Comparison of ENCODE assay signal across 12 cellular contexts in the genomic region with DNA sequence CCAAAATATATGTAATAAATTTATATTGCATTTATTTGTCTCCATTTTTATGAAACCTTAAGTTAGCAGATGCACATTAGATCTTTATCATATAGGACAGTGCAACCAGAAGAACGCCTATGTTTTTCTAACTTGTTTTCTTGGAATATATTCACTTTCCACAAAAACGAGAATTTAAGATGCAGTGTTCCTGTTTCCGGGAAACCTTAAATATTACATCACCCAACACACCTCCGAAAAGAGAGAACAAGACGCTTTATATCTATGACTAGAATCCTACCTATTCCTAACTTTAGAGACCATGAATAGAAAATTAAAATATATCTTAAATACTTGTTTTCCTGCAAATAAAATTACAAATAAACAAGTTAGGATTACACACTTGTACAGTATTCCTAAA. TPM values are rescaled to one million over a fixed set of nuclear protein-coding genes. Genes with fewer than 3 reads are reported as not detected.
A peak's percentile ranks its signal among the peaks of the same experiment; 100 is the strongest.
DNase-seq lines count a peak whose midpoint lies in the region; ATAC-seq, FAIRE-seq and TF ChIP-seq lines count a peak whose summit lies in the region.
"Had no signal": no experiment of that assay in that cellular context is flagged by ENCODE, and none has a peak within 500 bp of the region (broad histone marks: within the 10 kb centered on the region; RNA-seq: fewer than 3 reads in every experiment).

No MANE protein-coding gene starts in this region.

- H2BK5ac ChIP-seq in mesendoderm (ENCODE audit: low read length) = no peak overlapping the region

- RAD21 ChIA-PET in HCT116 (lab: Charles Lee; ENCODE audit: low non-redundant PET in 1 of 2, low total read pairs in 2 of 2, uncharacterized antibody in 2 of 2, unreplicated experiment in 2 of 2) = no interaction called here

- CTCF ChIA-PET in HCT116 (lab: Charles Lee) = no interaction called here
- CTCF ChIA-PET in activated CD4-positive, alpha-beta memory T cell treated with anti-CD3 and anti-CD28 coated beads, Interleukin-2, amount 10 ng/mL, durations not matched to agents 7 days and 5 days (lab: Charles Lee) = interaction anchor here (1.2 to 1.9 kb wide), 4 partner anchors 14 to 81 kb away, joined by 3 to 15 read pairs (median 6); no protein-coding TSS in a partner anchor

- H3K79me2 ChIP-seq in HCT116 (ENCODE audit: insufficient read depth, low read length) (peaks cover 66% of the 10 kb centered on the region), mesendoderm (ENCODE audit: control insufficient read depth, insufficient read depth, low read length) (peaks cover 33% of the 10 kb centered on the region)

- no peak for TF ChIP-seq CTCF in HCT116 (IDR thresholded peaks at IDR 0.05 in 2 of 3, conservative IDR thresholded peaks at IDR 0.05 in 1 of 3; ENCODE audit: borderline replicate concordance in 1 of 3, insufficient read depth in 1 of 3, low read depth in 2 of 3, low read length in 2 of 3)

- no peaks in the 10 kb centered on the region for H3K9me3 Mint-ChIP-seq in activated CD4-positive, alpha-beta memory T cell treated with anti-CD3 and anti-CD28 coated beads, Interleukin-2, amount 10 ng/mL, durations not matched to agents 7 days and 5 days
- H3K9me3 Mint-ChIP-seq in immature natural killer cell = no peaks in the 10 kb centered on the region

- POLR2A ChIA-PET in HCT116 (lab: Charles Lee) = no interaction called here
- POLR2A ChIA-PET in activated CD4-positive, alpha-beta memory T cell treated with anti-CD3 and anti-CD28 coated beads, Interleukin-2, amount 10 ng/mL, durations not matched to agents 7 days and 5 days (lab: Charles Lee) = interaction anchor here (0.9 to 2.0 kb wide), 16 partner anchors 9 to 244 kb away, joined by 3 to 59 read pairs (median 5); a partner anchor contains a TSS

- H3K27ac ChIP-seq in BLaER1 (no peak overlapping the region), HCT116 (ENCODE audit: low read depth, low read length) (no peak overlapping the region), mesendoderm (ENCODE audit: low read depth, low read length) (no peak overlapping the region)

- no peak for TF ChIP-seq POLR2A in HCT116 (IDR thresholded peaks at IDR 0.05; ENCODE audit: borderline replicate concordance, extremely low read depth, insufficient read depth, insufficient read length)

- H3K36me3 Mint-ChIP-seq in activated CD4-positive, alpha-beta memory T cell treated with anti-CD3 and anti-CD28 coated beads, Interleukin-2, amount 10 ng/mL, durations not matched to agents 7 days and 5 days (ENCODE audit: low read depth) = peaks cover 30% of the 10 kb centered on the region
- H3K36me3 Mint-ChIP-seq in immature natural killer cell = no peaks in the 10 kb centered on the region

- no peaks in the 10 kb centered on the region for H3K9me2 ChIP-seq in HCT116 (ENCODE audit: insufficient read depth)

- no peak overlapping the region for H4K5ac ChIP-seq in mesendoderm (ENCODE audit: low read length)

- H3K4me2 ChIP-seq in BLaER1 = peak overlapping the region; percentile 87
- peak overlapping the region; percentile 82; the same call in 1 of the 2 replicates for H3K4me2 ChIP-seq in HCT116 (ENCODE audit: low read length)
- no peak overlapping the region for H3K4me2 ChIP-seq in mesendoderm (ENCODE audit: low read length)

- WGBS in mesendoderm (ENCODE audit: extremely low coverage, insufficient coverage, low lambda C conversion rate) = no CpG with 5 or more reads among the region's 5 CpGs

- peaks cover 2% of the 10 kb centered on the region for H3K79me1 ChIP-seq in mesendoderm (ENCODE audit: low read length)

- H3K4me1 ChIP-seq in BLaER1 (peaks cover 20% of the 10 kb centered on the region), HCT116 (ENCODE audit: control insufficient read depth in 1 of 2, insufficient read depth in 2 of 2, low read length in 2 of 2) (peaks cover 8 to 19% of the 10 kb centered on the region in 2 experiments; a peak in 3 of 4 replicates), mesendoderm (ENCODE audit: control insufficient read depth, low read depth, low read length) (no peaks in the 10 kb centered on the region)

- no peak overlapping the region for H3K23ac ChIP-seq in mesendoderm (ENCODE audit: low read length)

- H3K4me3 ChIP-seq in BLaER1 = peak overlapping the region; percentile 97
- peak overlapping the region; percentile 69 to 78; a peak in 2 of 4 replicates for H3K4me3 ChIP-seq in HCT116 (replicated peaks in 1 of 2; ENCODE audit: low read depth in 1 of 2, low read length in 2 of 2)
- no peak overlapping the region for H3K4me3 ChIP-seq in mesendoderm (ENCODE audit: low read length)

- H3K9ac ChIP-seq in BLaER1 (peak overlapping the region; percentile 99; the same call in 1 of the 2 replicates), HCT116 (ENCODE audit: low read length) (no peak overlapping the region), mesendoderm (ENCODE audit: low read length) (no peak overlapping the region)

- no peak for FAIRE-seq in GM19239 (lab: Jason Lieb, UNC)

- BruUV-seq in HCT116 (replicated peaks; lab: Mats Ljungman, UMichigan) = no TSS peak

- DNase-seq in HCT116 (ENCODE audit: low read depth, low spot score) = no peak
- DNase-seq in activated CD4-positive, alpha-beta memory T cell treated with anti-CD3 and anti-CD28 coated beads, Interleukin-2, amount 10 ng/mL, durations not matched to agents 7 days and 5 days = no peak
- DNase-seq in immature natural killer cell = no peak
- DNase-seq in mesendoderm = no peak
- DNase-seq in GM19239 (ENCODE audit: insufficient read length, low spot score) = no peak
- DNase-seq in NCI-H1930 (lab: John Stamatoyannopoulos, UW) = no peak
- DNase-seq in NCI-H146 (lab: John Stamatoyannopoulos, UW) = no peak
- DNase-seq: aorta, heart left ventricle, NCI-H2107, occipital lobe had no signal

- H3K27me3 Mint-ChIP-seq in activated CD4-positive, alpha-beta memory T cell treated with anti-CD3 and anti-CD28 coated beads, Interleukin-2, amount 10 ng/mL, durations not matched to agents 7 days and 5 days = no peaks in the 10 kb centered on the region
- H3K27me3 Mint-ChIP-seq in immature natural killer cell (ENCODE audit: low read depth in 3 of 3) = peaks cover 4 to 15% (median 9%) of the 10 kb centered on the region in 3 donors

- H3K27me3 ChIP-seq in BLaER1 (no peaks in the 10 kb centered on the region), HCT116 (ENCODE audit: insufficient read depth, low read length) (no peaks in the 10 kb centered on the region), mesendoderm (ENCODE audit: insufficient read depth, low read length, poor library complexity) (no peaks in the 10 kb centered on the region)
- H3K27me3 ChIP-seq: heart left ventricle had no signal

- no peak overlapping the region for H3K4ac ChIP-seq in mesendoderm (ENCODE audit: low read depth, low read length)

- intact Hi-C loops in HCT116 (cut with micrococcal nuclease) = no loop called here

- no peak overlapping the region for H3K56ac ChIP-seq in mesendoderm (ENCODE audit: low read length)

- no peak overlapping the region for H2AFZ ChIP-seq in HCT116 (ENCODE audit: low read depth, low read length, poor library complexity, severe bottlenecking)

- H3K4me3 Mint-ChIP-seq in activated CD4-positive, alpha-beta memory T cell treated with anti-CD3 and anti-CD28 coated beads, Interleukin-2, amount 10 ng/mL, durations not matched to agents 7 days and 5 days = peak overlapping the region; percentile 95
- peak overlapping the region; percentile 33 to 97 (median 95) for H3K4me3 Mint-ChIP-seq in immature natural killer cell

- H2AK5ac ChIP-seq in mesendoderm (ENCODE audit: low read length) = no peak overlapping the region

- H3K36me3 ChIP-seq in BLaER1 (peaks cover 19% of the 10 kb centered on the region; the same call in 1 of the 2 replicates), HCT116 (ENCODE audit: control insufficient read depth in 1 of 2, insufficient read depth in 2 of 2, low read length in 2 of 2) (no peaks in the 10 kb centered on the region), mesendoderm (ENCODE audit: control insufficient read depth, insufficient read depth, low read length) (no peaks in the 10 kb centered on the region)
- H3K36me3 ChIP-seq: heart left ventricle had no signal

- H3K4me1 Mint-ChIP-seq in activated CD4-positive, alpha-beta memory T cell treated with anti-CD3 and anti-CD28 coated beads, Interleukin-2, amount 10 ng/mL, durations not matched to agents 7 days and 5 days = peaks cover 44% of the 10 kb centered on the region
- H3K4me1 Mint-ChIP-seq in immature natural killer cell = peaks cover 17 to 35% of the 10 kb centered on the region in 2 donors

- H2BK15ac ChIP-seq in mesendoderm (replicated peaks; ENCODE audit: low read depth) = no peak overlapping the region

- H4K8ac ChIP-seq in mesendoderm (ENCODE audit: low read depth, low read length) = no peak overlapping the region

- no peak overlapping the region for H3K18ac ChIP-seq in mesendoderm (ENCODE audit: low read length)

- H3K9me3 ChIP-seq in BLaER1 (peaks cover 6% of the 10 kb centered on the region; the same call in 1 of the 2 replicates), HCT116 (ENCODE audit: control insufficient read depth in 1 of 2, insufficient read depth in 1 of 2, low read depth in 1 of 2, low read length in 2 of 2) (no peaks in the 10 kb centered on the region)
- H3K9me3 ChIP-seq: heart left ventricle had no signal

- peak overlapping the region; percentile 95 for H3K27ac Mint-ChIP-seq in activated CD4-positive, alpha-beta memory T cell treated with anti-CD3 and anti-CD28 coated beads, Interleukin-2, amount 10 ng/mL, durations not matched to agents 7 days and 5 days
- peak overlapping the region in 2 of 6 donors; percentile 90 to 96 for H3K27ac Mint-ChIP-seq in immature natural killer cell

- TF ChIP-seq RAD21 in HCT116 (IDR thresholded peaks at IDR 0.05; ENCODE audit: low read depth) = no peak

- no peak overlapping the region for H2BK120ac ChIP-seq in mesendoderm (ENCODE audit: low read depth, low read length)

- no peak for ATAC-seq in HCT116
- ATAC-seq: heart left ventricle had no signal

- H4K20me1 ChIP-seq in BLaER1 (peaks cover 60% of the 10 kb centered on the region), HCT116 (ENCODE audit: insufficient read depth) (peaks cover 17% of the 10 kb centered on the region; the same call in 1 of the 2 replicates)

TF ChIP-seq in HCT116, 20 proteins besides CTCF, POLR2A, EP300 and RAD21:
- TF ChIP-seq CBX3 (IDR thresholded peaks at IDR 0.05; ENCODE audit: low read depth) (no peak), SIN3A (IDR thresholded peaks at IDR 0.05; ENCODE audit: low read depth) (no peak), FOSL1 (IDR thresholded peaks at IDR 0.05; ENCODE audit: low read depth) (no peak), POLR2AphosphoS5 (IDR thresholded peaks at IDR 0.05; ENCODE audit: low read depth, low read length) (no peak), SRF (IDR thresholded peaks at IDR 0.05; ENCODE audit: low read depth) (no peak), ELF1 (IDR thresholded peaks at IDR 0.05; ENCODE audit: borderline replicate concordance, low read depth) (no peak), SP1 (IDR thresholded peaks at IDR 0.05; ENCODE audit: low read depth) (no peak)

RNA-seq across cellular contexts. Expression of a gene that starts 1.9 kb away (rescaled TPM):
- 55.2 TPM for total RNA-seq in HCT116 (2021; ENCODE audit: unreplicated experiment)
- 25.1 and 33.4 TPM in 2 replicates for polyA plus RNA-seq in HCT116 (2012)
- total RNA-seq in activated CD4-positive, alpha-beta memory T cell treated with anti-CD3 and anti-CD28 coated beads, Interleukin-2, amount 10 ng/mL, durations not matched to agents 7 days and 5 days = 10 to 100 TPM; 87.7 to 88.4 TPM
- 1 to 10 TPM; 5.0 to 9.5 (median 6.6) TPM for polyA plus RNA-seq in immature natural killer cell
- 47.3 TPM for polyA plus RNA-seq in mesendoderm (2013, experiment 1 of 2)
- polyA plus RNA-seq in mesendoderm (2013, experiment 2 of 2) = 49.6 TPM
